ENCODE assay signal across 9 cellular contexts in genomic region chr1:201000391-201000790, GRCh38.
"Had no signal": no experiment of that assay in that cellular context is flagged by ENCODE, and none has a peak within 500 bp of the region (broad histone marks: within the 10 kb centered on the region; RNA-seq: fewer than 3 reads in every experiment).

No MANE protein-coding gene starts in this region.

- H3K4me3 ChIP-seq: GM23248, HAP-1 had no signal

- ATAC-seq: HCT116, HepG2 had no signal

- H3K9me3 Mint-ChIP-seq: HFFc6, IgD-negative memory B cell had no signal

- H3K4me1 ChIP-seq: HAP-1 had no signal

- DNase-seq: GM23248, GOT3, H7, HFFc6 had no signal

- H3K9me3 ChIP-seq: HAP-1 had no signal

- H3K4me3 Mint-ChIP-seq: HFFc6, IgD-negative memory B cell had no signal

- H3K27me3 Mint-ChIP-seq: IgD-negative memory B cell had no signal

- H3K36me3 ChIP-seq: HAP-1 had no signal

- H3K9ac ChIP-seq: GM23248 had no signal

- H2AFZ ChIP-seq: GM23248 had no signal

- H3K27ac ChIP-seq: GM23248, HL-60 had no signal

- H3K27ac Mint-ChIP-seq: HFFc6, IgD-negative memory B cell had no signal
